ENCODE assay signal across 18 cellular contexts in the genomic region with DNA sequence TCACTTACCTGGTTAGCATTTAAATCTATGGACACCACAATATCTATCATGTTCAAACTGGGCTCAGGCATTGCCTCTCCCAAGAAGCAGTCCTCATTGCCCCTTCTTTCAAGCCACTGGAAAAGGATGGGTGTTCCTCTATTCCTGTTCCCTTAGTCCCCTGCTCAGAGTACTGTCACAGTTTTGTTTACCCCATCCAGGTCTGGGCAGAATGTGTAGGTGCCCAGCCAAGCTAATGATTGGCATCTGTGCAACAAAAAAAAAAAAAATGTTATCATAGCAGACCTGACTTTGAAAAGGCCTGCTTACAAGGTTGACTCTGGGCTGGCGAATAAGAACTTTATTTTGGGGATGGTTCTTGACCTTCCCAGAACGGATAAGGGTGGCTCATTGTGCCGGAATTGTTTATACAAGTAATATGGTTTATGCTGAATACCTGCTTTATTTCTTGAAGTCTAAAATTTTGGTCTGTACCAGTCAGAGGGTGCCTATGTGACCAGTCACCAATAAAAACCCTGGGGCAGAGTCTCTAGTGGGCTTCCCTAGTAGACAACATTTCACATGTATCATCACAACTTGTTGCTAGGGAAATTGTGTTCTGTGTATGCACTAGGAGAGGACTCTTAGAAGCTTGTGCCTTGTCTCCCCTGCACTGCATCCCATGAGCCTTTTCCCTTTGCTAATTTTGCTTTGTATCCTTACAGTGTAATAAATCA. TPM values are rescaled to one million over a fixed set of nuclear protein-coding genes. Genes with fewer than 3 reads are reported as not detected.
DNase-seq lines count a peak whose midpoint lies in the region; ATAC-seq, FAIRE-seq and TF ChIP-seq lines count a peak whose summit lies in the region.
"Had no signal": no experiment of that assay in that cellular context is flagged by ENCODE, and none has a peak within 500 bp of the region (broad histone marks: within the 10 kb centered on the region; RNA-seq: fewer than 3 reads in every experiment).

No MANE protein-coding gene starts in this region.

- FAIRE-seq in urothelium cell line (lab: Jason Lieb, UNC), result no peak
- FAIRE-seq: D721Med, K562 had no signal

- H3K4me3 ChIP-seq in DND-41 (ENCODE audit: low read depth in 1 of 2, low read length in 2 of 2), result 0 out of 4 replicates have a peak overlapping the region, but pooled peaks of 1 of the 2 experiments have one; percentile 12
- no peak overlapping the region for H3K4me3 ChIP-seq in trophoblast cell (ENCODE audit: low read depth, low read length)
- H3K4me3 ChIP-seq: HAP-1, K562, Peyer's patch had no signal

- H4K12ac ChIP-seq in trophoblast cell (ENCODE audit: low read depth, low read length), result no peak overlapping the region

- no peak overlapping the region for H2BK12ac ChIP-seq in trophoblast cell (ENCODE audit: low read length)

- no peak for TF ChIP-seq CTCF in DND-41 (IDR thresholded peaks at IDR 0.05; ENCODE audit: borderline replicate concordance, extremely low read depth, low read length, poor library complexity, severe bottlenecking)

- H3K4me2 ChIP-seq in DND-41 (ENCODE audit: insufficient read depth, low read length), result peak overlapping the region; percentile 48
- no peak overlapping the region for H3K4me2 ChIP-seq in trophoblast cell (ENCODE audit: low read length)

- H4K8ac ChIP-seq in trophoblast cell (ENCODE audit: low read depth, low read length), result no peak overlapping the region

- no peak overlapping the region for H3K14ac ChIP-seq in trophoblast cell (ENCODE audit: low read length)

- H3K79me2 ChIP-seq in DND-41 (ENCODE audit: insufficient read depth, low read length) (peaks cover 78% of the 10 kb centered on the region), trophoblast cell (ENCODE audit: control insufficient read depth, insufficient read depth, low read length, poor library complexity) (peaks cover 3% of the 10 kb centered on the region)

- peak overlapping the region; percentile 69 for H3K4ac ChIP-seq in trophoblast cell (ENCODE audit: low read depth, low read length)

- H3K27me3 ChIP-seq in DND-41 (ENCODE audit: insufficient read depth, low read length, poor library complexity), result no peaks in the 10 kb centered on the region
- no peaks in the 10 kb centered on the region for H3K27me3 ChIP-seq in trophoblast cell (ENCODE audit: insufficient read depth, low read length)
- H3K27me3 ChIP-seq: Peyer's patch had no signal

- H2BK120ac ChIP-seq in trophoblast cell (ENCODE audit: insufficient read depth, low read length, poor library complexity), result no peak overlapping the region

- H3K27ac ChIP-seq in DND-41 (ENCODE audit: low read length), result peak overlapping the region; percentile 85
- no peak overlapping the region for H3K27ac ChIP-seq in trophoblast cell (ENCODE audit: low read depth, low read length)

- no peak overlapping the region for H2AFZ ChIP-seq in DND-41 (ENCODE audit: low read depth, low read length)
- no peak overlapping the region for H2AFZ ChIP-seq in trophoblast cell (ENCODE audit: insufficient read depth, low read length, poor library complexity)

- DNase-seq in DND-41 (no peak), ELR (ENCODE audit: low read depth) (peak; percentile 33), RPMI7951 (ENCODE audit: low read depth) (peak; percentile 6), trophoblast cell (peak; percentile 32 to 61), DMS153 (lab: John Stamatoyannopoulos, UW) (no peak), urothelium cell line (ENCODE audit: low spot score) (no peak)
- DNase-seq: CD8-positive, alpha-beta T cell; DMS79 treated with DMSO at 0.1 percent for 48 hours; NCI-H1436; NCI-H2029; NCI-H510A treated with DMSO at 0.1 percent for 48 hours; Peyer's patch; SHP77 treated with DMSO at 0.1 percent for 48 hours had no signal

- peaks cover 4% of the 10 kb centered on the region; the same call in 1 of the 2 replicates for H4K20me1 ChIP-seq in DND-41 (ENCODE audit: insufficient read depth, low read length)

- H3K79me1 ChIP-seq in trophoblast cell (ENCODE audit: low read length), result peaks cover 5% of the 10 kb centered on the region

- WGBS in trophoblast cell (ENCODE audit: extremely low coverage, insufficient coverage, insufficient read length), result no CpG with 5 or more reads among the region's 3 CpGs

- ATAC-seq in DND-41 (ENCODE audit: insufficient read depth, low read depth) (no peak), HG03342 (IDR thresholded peaks at IDR 0.05; ENCODE audit: unreplicated experiment) (no peak)
- ATAC-seq: CD8-positive, alpha-beta T cell; K562; SK-N-SH treated with all-trans-retinoic acid at 6 μM for 48 hours had no signal

- no peaks in the 10 kb centered on the region for H3K36me3 ChIP-seq in DND-41 (ENCODE audit: insufficient read depth, low read length)
- no peaks in the 10 kb centered on the region for H3K36me3 ChIP-seq in trophoblast cell (ENCODE audit: control insufficient read depth in 1 of 2, insufficient read depth in 2 of 2, low read length in 2 of 2)
- H3K36me3 ChIP-seq: HAP-1, Peyer's patch had no signal

- H3K9me3 ChIP-seq in DND-41 (ENCODE audit: insufficient read depth, low read length, severe bottlenecking) (no peaks in the 10 kb centered on the region), trophoblast cell (ENCODE audit: insufficient read depth, low read depth, low read length) (no peaks in the 10 kb centered on the region)
- H3K9me3 ChIP-seq: HAP-1, Peyer's patch had no signal

- no peak overlapping the region for H4K91ac ChIP-seq in trophoblast cell (ENCODE audit: low read depth, low read length)

- H2BK5ac ChIP-seq in trophoblast cell (ENCODE audit: low read depth, low read length, poor library complexity), result no peak overlapping the region

- H3K9ac ChIP-seq in DND-41 (ENCODE audit: low read depth, low read length) (peak overlapping the region; percentile 41), trophoblast cell (ENCODE audit: low read length) (no peak overlapping the region)

- H3K4me1 ChIP-seq in DND-41 (ENCODE audit: insufficient read depth, low read length), result peaks cover 56% of the 10 kb centered on the region
- H3K4me1 ChIP-seq in trophoblast cell (ENCODE audit: control insufficient read depth in 1 of 2, insufficient read depth in 2 of 2, low read length in 2 of 2), result peaks cover 0 to 9% of the 10 kb centered on the region in 2 experiments

- no peak overlapping the region for H3K18ac ChIP-seq in trophoblast cell (ENCODE audit: low read length)

- no peak overlapping the region for H3K23ac ChIP-seq in trophoblast cell (ENCODE audit: low read length)

- no peak overlapping the region for H2AK5ac ChIP-seq in trophoblast cell (ENCODE audit: low read length)

RNA-seq across cellular contexts. Expression of a gene that starts 47.9 kb away (rescaled TPM):
- 5.8 and 6.1 TPM in 2 replicates for total RNA-seq in RPMI7951 (2014; rRNA removed; shearing (Covaris generic))
- 15.6 and 15.7 TPM in 2 replicates for polyA plus RNA-seq in trophoblast cell (2013)
- total RNA-seq: CD8-positive, alpha-beta T cell had no signal

Comparison
In these comparisons a context has a peak if more than half of its experiments do, and no peak if none do; other contexts are left out.
1. DNase-seq: peak in ELR (single experiment), RPMI7951 (single experiment) and trophoblast cell (2 of 2); none in DND-41 (single experiment), DMS153 (single experiment) and urothelium cell line (single experiment).